8 cellular contexts compared by ENCODE assay signal in genomic region chr7:8115547-8116402, GRCh38.
DNase-seq lines count a peak whose midpoint lies in the region; ATAC-seq and TF ChIP-seq lines count a peak whose summit lies in the region.

No MANE protein-coding gene starts in this region.

- H4K20me1 ChIP-seq in MM.1S (ENCODE audit: insufficient read depth, low read length), result no peaks in the 10 kb centered on the region

- peaks cover 18% of the 10 kb centered on the region for H3F3A ChIP-seq in MM.1S (ENCODE audit: insufficient read depth, low read length)

- no peaks in the 10 kb centered on the region for H3K79me2 ChIP-seq in MM.1S (ENCODE audit: low read length)

- H3K9me3 Mint-ChIP-seq in activated naive CD4-positive, alpha-beta T cell treated with anti-CD3 and anti-CD28 coated beads, Interleukin-2, amount 50 U/mL, for 24 hours, result peaks cover 7% of the 10 kb centered on the region

- no peak overlapping the region for H2AFZ ChIP-seq in MM.1S (ENCODE audit: low read length)

- peaks cover 36% of the 10 kb centered on the region for H3K4me1 ChIP-seq in MM.1S (ENCODE audit: low read length)

- H3K4me1 Mint-ChIP-seq in activated naive CD4-positive, alpha-beta T cell treated with anti-CD3 and anti-CD28 coated beads, Interleukin-2, amount 50 U/mL, for 24 hours, result peaks cover 42% of the 10 kb centered on the region

- peaks cover 1% of the 10 kb centered on the region for H3K36me3 Mint-ChIP-seq in activated naive CD4-positive, alpha-beta T cell treated with anti-CD3 and anti-CD28 coated beads, Interleukin-2, amount 50 U/mL, for 24 hours

- no peak overlapping the region for H3K9ac ChIP-seq in MM.1S (ENCODE audit: low read length)

- H3K4me2 ChIP-seq in MM.1S (ENCODE audit: low read depth, low read length), result peak overlapping the region; percentile 15; the same call in 1 of the 2 replicates

- peak; percentile 81 for ATAC-seq in HG02763 (IDR thresholded peaks at IDR 0.05; ENCODE audit: unreplicated experiment)

- H3K4me3 ChIP-seq in MM.1S (ENCODE audit: low read length), result no peak overlapping the region

- no peaks in the 10 kb centered on the region for H3K36me3 ChIP-seq in MM.1S (replicated peaks; ENCODE audit: insufficient read depth, low read length)

- H3K4me3 Mint-ChIP-seq in activated naive CD4-positive, alpha-beta T cell treated with anti-CD3 and anti-CD28 coated beads, Interleukin-2, amount 50 U/mL, for 24 hours, result no peak overlapping the region

- H3K9me2 ChIP-seq in MM.1S (replicated peaks; ENCODE audit: insufficient read depth, low read length), result no peaks in the 10 kb centered on the region

- H3K27me3 Mint-ChIP-seq in activated naive CD4-positive, alpha-beta T cell treated with anti-CD3 and anti-CD28 coated beads, Interleukin-2, amount 50 U/mL, for 24 hours, result no peaks in the 10 kb centered on the region

- no peaks in the 10 kb centered on the region for H3K27me3 ChIP-seq in MM.1S (replicated peaks; ENCODE audit: insufficient read depth, low read length)

- peak overlapping the region; percentile 23 for H3K27ac Mint-ChIP-seq in activated naive CD4-positive, alpha-beta T cell treated with anti-CD3 and anti-CD28 coated beads, Interleukin-2, amount 50 U/mL, for 24 hours

- H3K27ac ChIP-seq in MM.1S (ENCODE audit: low read length), result peak overlapping the region; percentile 73; the same call in 1 of the 2 replicates

- DNase-seq in activated naive CD4-positive, alpha-beta T cell treated with anti-CD3 and anti-CD28 coated beads, Interleukin-2, amount 50 U/mL, for 16 hours, result no peak
- DNase-seq in MM.1S (peak; percentile 82), GF-D8 (lab: John Stamatoyannopoulos, UW) (no peak), COR-L47 (lab: John Stamatoyannopoulos, UW) (no peak), EL (no peak)
- DNase-seq in activated CD8-positive, alpha-beta memory T cell treated with anti-CD3 and anti-CD28 coated beads, Interleukin-2, amount 50 U/mL, for 4 hours, result no peak

- no peak for TF ChIP-seq CTCF in MM.1S (IDR thresholded peaks at IDR 0.05; ENCODE audit: low read length)

- no peaks in the 10 kb centered on the region for H3K9me3 ChIP-seq in MM.1S (replicated peaks; ENCODE audit: insufficient read depth, low read length)
